13 cellular contexts compared by ENCODE assay signal in genomic region chr12:30807695-30808034, GRCh38.
"Had no signal": no experiment of that assay in that cellular context is flagged by ENCODE, and none has a peak within 500 bp of the region (broad histone marks: within the 10 kb centered on the region; RNA-seq: fewer than 3 reads in every experiment).

No MANE protein-coding gene starts in this region.

- H3K27ac Mint-ChIP-seq: activated CD4-positive, alpha-beta memory T cell treated with anti-CD3 and anti-CD28 coated beads, Interleukin-2, amount 10 ng/mL, durations not matched to agents 7 days and 5 days; activated naive CD4-positive, alpha-beta T cell treated with anti-CD3 and anti-CD28 coated beads, Interleukin-2, amount 10 ng/mL, durations not matched to agents 7 days and 5 days; activated T-cell treated with anti-CD3 and anti-CD28 coated beads, Interleukin-2, amount 50 U/mL, for 24 hours; natural killer cell had no signal

- H3K4me1 Mint-ChIP-seq: activated CD4-positive, alpha-beta memory T cell treated with anti-CD3 and anti-CD28 coated beads, Interleukin-2, amount 10 ng/mL, durations not matched to agents 7 days and 5 days; activated naive CD4-positive, alpha-beta T cell treated with anti-CD3 and anti-CD28 coated beads, Interleukin-2, amount 10 ng/mL, durations not matched to agents 7 days and 5 days; central memory CD8-positive, alpha-beta T cell; natural killer cell had no signal

- H3K9me3 Mint-ChIP-seq: activated CD4-positive, alpha-beta memory T cell treated with anti-CD3 and anti-CD28 coated beads, Interleukin-2, amount 10 ng/mL, durations not matched to agents 7 days and 5 days; activated naive CD4-positive, alpha-beta T cell treated with anti-CD3 and anti-CD28 coated beads, Interleukin-2, amount 10 ng/mL, durations not matched to agents 7 days and 5 days; activated T-cell treated with anti-CD3 and anti-CD28 coated beads, Interleukin-2, amount 50 U/mL, for 24 hours; central memory CD8-positive, alpha-beta T cell; natural killer cell had no signal

- H3K4me3 Mint-ChIP-seq: activated CD4-positive, alpha-beta memory T cell treated with anti-CD3 and anti-CD28 coated beads, Interleukin-2, amount 10 ng/mL, durations not matched to agents 7 days and 5 days; activated naive CD4-positive, alpha-beta T cell treated with anti-CD3 and anti-CD28 coated beads, Interleukin-2, amount 10 ng/mL, durations not matched to agents 7 days and 5 days; activated T-cell treated with anti-CD3 and anti-CD28 coated beads, Interleukin-2, amount 50 U/mL, for 24 hours; central memory CD8-positive, alpha-beta T cell; natural killer cell had no signal

- H3K36me3 ChIP-seq: ascending aorta, lower lobe of right lung, transverse colon had no signal

- H3K27ac ChIP-seq: ascending aorta, lower lobe of right lung, parathyroid adenoma, transverse colon had no signal

- H3K4me1 ChIP-seq: ascending aorta, lower lobe of right lung, parathyroid adenoma had no signal

- H3K27me3 ChIP-seq: ascending aorta, transverse colon had no signal

- H3K4me3 ChIP-seq: ascending aorta, lower lobe of right lung, transverse colon had no signal

- H3K36me3 Mint-ChIP-seq: activated naive CD4-positive, alpha-beta T cell treated with anti-CD3 and anti-CD28 coated beads, Interleukin-2, amount 10 ng/mL, durations not matched to agents 7 days and 5 days; natural killer cell had no signal

- DNase-seq: activated effector memory CD4-positive, alpha-beta T cell treated with Interleukin-2 at 50 U/mL for 16 hours; cortex of kidney; lower lobe of right lung; natural killer cell; stimulated activated CD8-positive, alpha-beta memory T cell treated with anti-CD3 and anti-CD28 coated beads, Interleukin-4, amount 100 ng/mL, for 48 hours; stimulated activated naive CD4-positive, alpha-beta T cell treated with Interleukin-2 at 50 U/mL for 16 hours; transverse colon had no signal

- H3K9me3 ChIP-seq: ascending aorta, lower lobe of right lung, transverse colon had no signal
